In the genomic region with DNA sequence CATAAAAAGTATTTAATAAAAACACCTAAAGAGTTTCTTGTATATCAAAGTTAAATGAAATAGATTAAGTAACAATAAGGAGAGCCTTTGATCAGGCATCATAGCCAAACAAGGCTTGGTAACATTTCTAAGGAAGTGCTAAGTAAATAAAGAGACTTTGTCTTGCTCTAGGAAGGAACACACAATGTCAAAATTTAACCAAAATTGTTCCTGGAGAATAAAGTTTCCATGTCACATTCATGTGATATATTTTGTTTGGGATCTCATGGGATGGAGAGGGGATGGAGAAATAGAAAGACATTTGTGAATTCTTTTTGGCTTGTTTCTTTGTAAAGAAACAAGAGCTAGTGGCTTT, we compare ENCODE assay signal across 22 cellular contexts.
"Had no signal": no experiment of that assay in that cellular context is flagged by ENCODE, and none has a peak within 500 bp of the region (broad histone marks: within the 10 kb centered on the region; RNA-seq: fewer than 3 reads in every experiment).

No MANE protein-coding gene starts in this region.

- H3K9me3 Mint-ChIP-seq: dendritic cell treated with granulocyte-macrophage colony-stimulating factor and Interleukin-4, amounts not matched to agents 40 ng/mL and 50 ng/mL, for 4 days; effector memory CD8-positive, alpha-beta T cell; endodermal cell had no signal

- H3K4me1 ChIP-seq: colonic mucosa, esophagus muscularis mucosa, esophagus squamous epithelium, foreskin keratinocyte, gastrocnemius medialis, gastroesophageal sphincter had no signal

- H3K27me3 ChIP-seq: colonic mucosa, dorsolateral prefrontal cortex, esophagus muscularis mucosa, esophagus squamous epithelium, gastrocnemius medialis, gastroesophageal sphincter, heart left ventricle, heart right ventricle had no signal

- H3K9me3 ChIP-seq: colonic mucosa, esophagus muscularis mucosa, esophagus squamous epithelium, gastrocnemius medialis, gastroesophageal sphincter, heart left ventricle, heart right ventricle had no signal

- H3K4me3 ChIP-seq: colonic mucosa, dorsolateral prefrontal cortex, esophagus muscularis mucosa, esophagus squamous epithelium, gastrocnemius medialis, gastroesophageal sphincter, heart left ventricle, heart right ventricle had no signal

- H3K27me3 Mint-ChIP-seq: dendritic cell treated with granulocyte-macrophage colony-stimulating factor and Interleukin-4, amounts not matched to agents 40 ng/mL and 50 ng/mL, for 4 days had no signal

- H3K4me3 Mint-ChIP-seq: dendritic cell treated with granulocyte-macrophage colony-stimulating factor and Interleukin-4, amounts not matched to agents 40 ng/mL and 50 ng/mL, for 4 days; effector memory CD8-positive, alpha-beta T cell; endodermal cell had no signal

- H3K27ac Mint-ChIP-seq: dendritic cell treated with granulocyte-macrophage colony-stimulating factor and Interleukin-4, amounts not matched to agents 40 ng/mL and 50 ng/mL, for 4 days; effector memory CD8-positive, alpha-beta T cell; endodermal cell had no signal

- H3K36me3 ChIP-seq: colonic mucosa, esophagus muscularis mucosa, esophagus squamous epithelium, gastrocnemius medialis, gastroesophageal sphincter, heart left ventricle, heart right ventricle had no signal

- ATAC-seq: effector memory CD8-positive, alpha-beta T cell; esophagus mucosa; foreskin keratinocyte; gastrocnemius medialis; gastroesophageal sphincter had no signal

- H3K4me1 Mint-ChIP-seq: endodermal cell had no signal

- DNase-seq: colonic mucosa; cortex of kidney; dermis blood vessel endothelial cell; dorsolateral prefrontal cortex; effector CD8-positive, alpha-beta T cell; effector memory CD4-positive, alpha-beta T cell; effector memory CD8-positive, alpha-beta T cell; endodermal cell; erythroblast; esophagus squamous epithelium; foreskin fibroblast; foreskin keratinocyte; gastrocnemius medialis; glutamatergic neuron; head of caudate nucleus; heart left ventricle; heart right ventricle had no signal

- H3K27ac ChIP-seq: colonic mucosa, dorsolateral prefrontal cortex, epithelial cell of prostate, esophagus muscularis mucosa, esophagus squamous epithelium, foreskin keratinocyte, gastrocnemius medialis, gastroesophageal sphincter had no signal
